ENCODE assay signal across 22 cellular contexts in the genomic region with DNA sequence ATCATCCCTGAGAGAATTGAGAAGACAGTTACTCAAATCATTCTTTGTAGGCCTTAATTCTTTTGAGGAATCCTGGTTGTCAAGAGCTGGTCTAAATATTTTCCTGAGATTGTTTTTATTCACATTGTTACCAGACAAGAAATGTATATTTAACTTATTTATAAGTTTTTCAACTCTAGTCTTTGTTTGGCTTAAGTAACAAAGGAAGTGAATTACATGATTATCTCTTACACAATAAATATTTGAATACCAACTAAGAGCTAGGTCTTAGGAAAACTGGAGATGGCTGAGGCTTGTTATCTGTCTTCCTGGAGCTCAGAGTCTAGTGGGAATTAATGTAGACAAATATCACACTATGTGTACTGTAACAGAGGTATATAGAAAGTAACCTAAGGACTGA.
DNase-seq lines count a peak whose midpoint lies in the region; ATAC-seq and TF ChIP-seq lines count a peak whose summit lies in the region.
"Had no signal": no experiment of that assay in that cellular context is flagged by ENCODE, and none has a peak within 500 bp of the region (broad histone marks: within the 10 kb centered on the region; RNA-seq: fewer than 3 reads in every experiment).

No MANE protein-coding gene starts in this region.

- peak; percentile 15 for DNase-seq in NCI-H226
- DNase-seq in choroid plexus epithelial cell (ENCODE audit: low read depth) = peak; percentile 15
- peak; percentile 30 for DNase-seq in mesenchymal stem cell
- no peak for DNase-seq in C1 segment of cervical spinal cord (lab: John Stamatoyannopoulos, UW)
- DNase-seq in NCI-H526 (lab: John Stamatoyannopoulos, UW) = no peak
- no peak for DNase-seq in SW 1271 (lab: John Stamatoyannopoulos, UW)
- DNase-seq: 8988T; CD4-positive, alpha-beta T cell; DMS53; H9; Kasumi-1; NCI-H1105; NCI-H1436 treated with DMSO at 0.1 percent for 48 hours; NCI-H187 treated with DMSO at 0.1 percent for 48 hours; NCI-H446 treated with DMSO at 0.1 percent for 48 hours; NCI-H526 treated with DMSO at 0.1 percent for 48 hours; RPMI8226; SHP77 had no signal

- no peak overlapping the region for H3K23ac ChIP-seq in mesenchymal stem cell (ENCODE audit: low read length in 2 of 2)

- no peak overlapping the region for H2AK5ac ChIP-seq in mesenchymal stem cell (ENCODE audit: low read length, severe bottlenecking)

- H2AFZ ChIP-seq in ACC112 (ENCODE audit: low read length, unreplicated experiment) (no peak overlapping the region), mesenchymal stem cell (ENCODE audit: low read depth, low read length) (no peak overlapping the region)
- H2AFZ ChIP-seq: GM23338 had no signal

- peak overlapping the region; percentile 0; the same call in 1 of the 2 replicates for H3K27ac ChIP-seq in ACC112 (ENCODE audit: low read depth, low read length)
- H3K27ac ChIP-seq in mesenchymal stem cell (ENCODE audit: low read length, poor library complexity, severe bottlenecking) = no peak overlapping the region
- H3K27ac ChIP-seq: BLaER1 had no signal

- no peak overlapping the region for H2BK5ac ChIP-seq in mesenchymal stem cell (ENCODE audit: low read depth, low read length, poor library complexity, severe bottlenecking)

- no peak overlapping the region for H3K4ac ChIP-seq in mesenchymal stem cell (ENCODE audit: low read depth in 1 of 2, low read length in 2 of 2)

- H4K8ac ChIP-seq in mesenchymal stem cell (ENCODE audit: low read length) = no peak overlapping the region

- H3K36me3 ChIP-seq in ACC112 (ENCODE audit: insufficient read depth, low read length) (no peaks in the 10 kb centered on the region), mesenchymal stem cell (ENCODE audit: control insufficient read depth in 1 of 2, insufficient read depth in 2 of 2, low read depth in 1 of 2, low read length in 2 of 2) (no peaks in the 10 kb centered on the region)
- H3K36me3 ChIP-seq: BLaER1 had no signal

- H3K4me3 ChIP-seq in ACC112 (ENCODE audit: low read depth, low read length) (no peak overlapping the region), choroid plexus epithelial cell (ENCODE audit: low read depth, low read length) (no peak overlapping the region), mesenchymal stem cell (ENCODE audit: insufficient read depth in 1 of 2, low read depth in 1 of 2, low read length in 2 of 2) (no peak overlapping the region)
- H3K4me3 ChIP-seq: BLaER1, GM23338 had no signal

- no peak overlapping the region for H3K18ac ChIP-seq in mesenchymal stem cell (ENCODE audit: low read depth in 1 of 2, low read length in 2 of 2)

- H2BK15ac ChIP-seq in mesenchymal stem cell (ENCODE audit: low read depth, poor library complexity, severe bottlenecking) = no peak overlapping the region

- no peak overlapping the region for H3K4me2 ChIP-seq in mesenchymal stem cell (ENCODE audit: low read length, poor library complexity, severe bottlenecking)
- H3K4me2 ChIP-seq: BLaER1, GM23338 had no signal

- H3K79me1 ChIP-seq in mesenchymal stem cell (replicated peaks; ENCODE audit: low read length, poor library complexity, severe bottlenecking) = no peaks in the 10 kb centered on the region

- H3K9ac ChIP-seq in mesenchymal stem cell (ENCODE audit: low read length) = no peak overlapping the region
- H3K9ac ChIP-seq: BLaER1 had no signal

- H2BK12ac ChIP-seq in mesenchymal stem cell (ENCODE audit: low read length in 2 of 2) = no peak overlapping the region

- H2BK120ac ChIP-seq in mesenchymal stem cell (ENCODE audit: low read depth, low read length) = no peak overlapping the region

- H3K9me3 ChIP-seq in mesenchymal stem cell (ENCODE audit: control insufficient read depth, low read length) = no peaks in the 10 kb centered on the region

- TF ChIP-seq CTCF in choroid plexus epithelial cell (conservative IDR thresholded peaks at IDR 0.05; ENCODE audit: low read depth, low read length) = no peak

- no peaks in the 10 kb centered on the region for H3K27me3 ChIP-seq in ACC112 (ENCODE audit: insufficient read depth, low read length)
- peaks cover 0 to 12% of the 10 kb centered on the region in 2 experiments for H3K27me3 ChIP-seq in mesenchymal stem cell (ENCODE audit: control insufficient read depth in 1 of 2, insufficient read depth in 1 of 2, low read length in 2 of 2)
- H3K27me3 ChIP-seq: BLaER1 had no signal

- H3K4me1 ChIP-seq in ACC112 (ENCODE audit: control insufficient read depth, insufficient read depth, low read length, unreplicated experiment) = peaks cover 34% of the 10 kb centered on the region
- H3K4me1 ChIP-seq in mesenchymal stem cell (ENCODE audit: control insufficient read depth, insufficient read depth, low read depth, low read length) = peaks cover 1% of the 10 kb centered on the region
- H3K4me1 ChIP-seq: BLaER1 had no signal

- no peak overlapping the region for H4K91ac ChIP-seq in mesenchymal stem cell (ENCODE audit: low read length)

- no peak for ATAC-seq in HG03432 (IDR thresholded peaks at IDR 0.05; ENCODE audit: unreplicated experiment)
- ATAC-seq: GM23338 had no signal

- H3K79me2 ChIP-seq in ACC112 (ENCODE audit: control insufficient read depth, insufficient read depth, low read length, unreplicated experiment) = no peaks in the 10 kb centered on the region

- no peak overlapping the region for H3K14ac ChIP-seq in mesenchymal stem cell (ENCODE audit: low read length in 2 of 2)

Comparison
In these comparisons a context has a peak if more than half of its experiments do, and no peak if none do; other contexts are left out.
1. DNase-seq: peak in NCI-H226 (single experiment), choroid plexus epithelial cell (single experiment) and mesenchymal stem cell (single experiment); none in C1 segment of cervical spinal cord (0 of 14), NCI-H526 (0 of 2) and SW 1271 (0 of 2).